17 cellular contexts compared by ENCODE assay signal in genomic region chr7:73931502-73931901, GRCh38.
A peak's percentile ranks its signal among the peaks of the same experiment; 100 is the strongest.
DNase-seq lines count a peak whose midpoint lies in the region; ATAC-seq and TF ChIP-seq lines count a peak whose summit lies in the region.
"Had no signal": no experiment of that assay in that cellular context is flagged by ENCODE, and none has a peak within 500 bp of the region (broad histone marks: within the 10 kb centered on the region; RNA-seq: fewer than 3 reads in every experiment).

No MANE protein-coding gene starts in this region.

- CTCF ChIA-PET in HEK293 (lab: Yijun Ruan, JAX) = interaction anchor here (0.7 kb wide), 1 partner anchor 112 kb away, joined by 3 read pairs; no protein-coding TSS in a partner anchor
- CTCF ChIA-PET in WTC11 (lab: Charles Lee) = no interaction called here

- POLR2A ChIA-PET in HEK293 (lab: Yijun Ruan, JAX) (no interaction called here), WTC11 (lab: Charles Lee) (no interaction called here)

- no peaks in the 10 kb centered on the region for H3K9me3 ChIP-seq in HEK293 (ENCODE audit: control insufficient read depth, insufficient read depth, low read depth, low read length)
- H3K9me3 ChIP-seq: BE2C had no signal

- no peak overlapping the region for H3K27ac ChIP-seq in HEK293 (ENCODE audit: extremely low read depth, low read depth, low read length)
- H3K27ac ChIP-seq: BLaER1 had no signal

- no peak overlapping the region for H3K4me3 ChIP-seq in HEK293 (ENCODE audit: low read depth, low read length)
- H3K4me3 ChIP-seq: BLaER1 had no signal

- TF ChIP-seq CTCF in HEK293 (tag by site-specific recombination; IDR thresholded peaks at IDR 0.05) = no peak
- no peak for TF ChIP-seq CTCF in WTC11 (IDR thresholded peaks at IDR 0.05)
- TF ChIP-seq CTCF in osteocyte (IDR thresholded peaks at IDR 0.05) = no peak

- H3K4me3 Mint-ChIP-seq in WTC11 (no peak overlapping the region), osteocyte (ENCODE audit: unreplicated experiment) (no peak overlapping the region)
- H3K4me3 Mint-ChIP-seq: CD14-positive monocyte had no signal

- H3K27ac Mint-ChIP-seq in WTC11 = no peak overlapping the region
- no peak overlapping the region for H3K27ac Mint-ChIP-seq in osteocyte (ENCODE audit: unreplicated experiment)
- H3K27ac Mint-ChIP-seq: CD14-positive monocyte; CD4-positive, alpha-beta memory T cell; CD4-positive, CD25-positive, alpha-beta regulatory T cell had no signal

- no peaks in the 10 kb centered on the region for H3K4me1 Mint-ChIP-seq in WTC11
- H3K4me1 Mint-ChIP-seq in osteocyte (ENCODE audit: unreplicated experiment) = peaks cover 4% of the 10 kb centered on the region
- H3K4me1 Mint-ChIP-seq: CD14-positive monocyte; CD4-positive, alpha-beta memory T cell; CD4-positive, CD25-positive, alpha-beta regulatory T cell had no signal

- ATAC-seq in WTC11 = no peak

- H3K36me3 Mint-ChIP-seq in WTC11 = no peaks in the 10 kb centered on the region
- no peaks in the 10 kb centered on the region for H3K36me3 Mint-ChIP-seq in osteocyte (ENCODE audit: unreplicated experiment)
- H3K36me3 Mint-ChIP-seq: CD14-positive monocyte; CD4-positive, alpha-beta memory T cell; CD4-positive, CD25-positive, alpha-beta regulatory T cell had no signal

- DNase-seq in WTC11 (ENCODE audit: low spot score) (no peak), osteocyte (ENCODE audit: extremely low spot score, unreplicated experiment) (peak; percentile 17), mucosa of gallbladder (ENCODE audit: low spot score) (no peak)
- no peak for DNase-seq in activated CD4-positive, alpha-beta T cell treated with anti-CD3 and anti-CD28 coated beads, Interleukin-2, amount 50 U/mL, for 48 hours
- DNase-seq: 8988T; ACHN; BE2C; C1 segment of cervical spinal cord; Caco-2; Calu3; CD4-positive, alpha-beta memory T cell; CD4-positive, CD25-positive, alpha-beta regulatory T cell; DMS79 treated with DMSO at 0.1 percent for 48 hours; GF-D8 had no signal

- no peaks in the 10 kb centered on the region for H3K4me1 ChIP-seq in HEK293 (ENCODE audit: control insufficient read depth, insufficient read depth, low read length)
- H3K4me1 ChIP-seq: BE2C, Caco-2 had no signal

- H3K27me3 Mint-ChIP-seq in WTC11 (ENCODE audit: low read depth) = no peaks in the 10 kb centered on the region
- H3K27me3 Mint-ChIP-seq in osteocyte (ENCODE audit: unreplicated experiment) = peaks cover 13% of the 10 kb centered on the region

- H3K36me3 ChIP-seq in HEK293 (ENCODE audit: control insufficient read depth in 2 of 2, insufficient read depth in 1 of 2, low read length in 2 of 2) = no peaks in the 10 kb centered on the region
- H3K36me3 ChIP-seq: BE2C, BLaER1 had no signal

- H3K9me3 Mint-ChIP-seq in WTC11 (peaks cover 3% of the 10 kb centered on the region; the same call in 1 of the 2 replicates), osteocyte (ENCODE audit: unreplicated experiment) (peaks cover 5% of the 10 kb centered on the region)

TF ChIP-seq in HEK293, 187 proteins besides CTCF, POLR2A, EP300 and RAD21:
- TF ChIP-seq GLI4 (tag by site-specific recombination; IDR thresholded peaks at IDR 0.05) (no peak), ZNF121 (tag by site-specific recombination; IDR thresholded peaks at IDR 0.05) (peak; percentile 47; the same call in 1 of the 2 replicates)

TF ChIP-seq in WTC11, 78 proteins besides CTCF, POLR2A, EP300 and RAD21:
- TF ChIP-seq SOX15 (CRISPR knock-in tag; IDR thresholded peaks at IDR 0.05) = no peak
- TF ChIP-seq ATF6 (CRISPR knock-in tag; IDR thresholded peaks at IDR 0.05) = no peak
- no peak for TF ChIP-seq CREB1 (CRISPR knock-in tag; IDR thresholded peaks at IDR 0.05)
- peak; percentile 77 for TF ChIP-seq ZNF121 (CRISPR knock-in tag; IDR thresholded peaks at IDR 0.05)
- TF ChIP-seq AFF4 (CRISPR knock-in tag; IDR thresholded peaks at IDR 0.05; ENCODE audit: borderline replicate concordance) = no peak
- no peak for TF ChIP-seq ZBTB21 (CRISPR knock-in tag; IDR thresholded peaks at IDR 0.05; ENCODE audit: borderline replicate concordance)
- TF ChIP-seq ZNF423 (CRISPR knock-in tag; IDR thresholded peaks at IDR 0.05) = no peak

Comparison
In these comparisons a context has a peak if more than half of its experiments do, and no peak if none do; other contexts are left out.
1. Of the 8 proteins assayed by ChIP-seq in both HEK293 and WTC11: peak only in HEK293: none; only in WTC11: none; in both: ZNF121; in neither: 7.